ENCODE assay signal across 11 cellular contexts in the genomic region with DNA sequence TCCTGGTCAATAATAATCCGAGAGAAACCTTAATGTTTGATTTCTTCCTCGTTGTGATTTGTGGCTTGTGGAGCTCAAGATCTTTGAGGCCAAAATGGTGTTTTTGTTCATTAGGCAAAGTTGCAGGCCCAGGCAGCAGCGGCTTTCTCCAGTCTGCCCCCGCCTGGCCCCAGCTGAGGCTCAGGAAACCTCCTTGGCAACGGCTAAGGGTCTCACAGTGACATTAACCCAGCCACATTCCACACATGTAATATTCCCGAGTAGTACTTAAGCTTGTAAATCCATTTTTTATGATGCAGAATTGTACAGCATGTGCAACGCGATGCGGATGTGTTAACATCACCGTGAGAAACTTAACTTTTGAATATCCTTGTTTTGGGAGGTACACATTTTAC.
A peak's percentile ranks its signal among the peaks of the same experiment; 100 is the strongest.
DNase-seq lines count a peak whose midpoint lies in the region; ATAC-seq, FAIRE-seq and TF ChIP-seq lines count a peak whose summit lies in the region.
"Had no signal": no experiment of that assay in that cellular context is flagged by ENCODE, and none has a peak within 500 bp of the region (broad histone marks: within the 10 kb centered on the region; RNA-seq: fewer than 3 reads in every experiment).

No MANE protein-coding gene starts in this region.

- peak; percentile 4 for ATAC-seq in GM19468 (IDR thresholded peaks at IDR 0.05; ENCODE audit: extremely low read depth, unreplicated experiment)
- peak; percentile 16 for ATAC-seq in HG03045 (IDR thresholded peaks at IDR 0.05; ENCODE audit: unreplicated experiment)
- ATAC-seq: PC-3 had no signal

- intact Hi-C loops in esophagus squamous epithelium (cut with DNase I) = no loop called here

- no peak for DNase-seq in GM12864 (ENCODE audit: low read depth)
- DNase-seq in esophagus squamous epithelium (lab: John Stamatoyannopoulos, UW) = no peak
- no peak for DNase-seq in H54 (ENCODE audit: insufficient read length, low spot score)
- DNase-seq in pons (ENCODE audit: low spot score) = no peak
- DNase-seq in activated gamma-delta T cell (lab: John Stamatoyannopoulos, UW) = no peak
- DNase-seq in SHP77 treated with DMSO at 0.1 percent for 48 hours (lab: John Stamatoyannopoulos, UW) = no peak
- DNase-seq: PC-3 had no signal

- TF ChIP-seq CTCF in GM12864 (IDR thresholded peaks at IDR 0.05; ENCODE audit: low read depth, low read length, missing control alignments) (no peak), esophagus squamous epithelium (IDR thresholded peaks at IDR 0.05) (no peak)

- H3K27me3 ChIP-seq in esophagus squamous epithelium = no peaks in the 10 kb centered on the region
- H3K27me3 ChIP-seq: ascending aorta had no signal

- TF ChIP-seq POLR2A in esophagus squamous epithelium (IDR thresholded peaks at IDR 0.05) = no peak
- no peak for TF ChIP-seq POLR2A in H54 (IDR thresholded peaks at IDR 0.05; ENCODE audit: low read depth, low read length)

- H3K36me3 ChIP-seq in esophagus squamous epithelium = no peaks in the 10 kb centered on the region
- H3K36me3 ChIP-seq: ascending aorta had no signal

- no peaks in the 10 kb centered on the region for H3K9me3 ChIP-seq in esophagus squamous epithelium
- H3K9me3 ChIP-seq: ascending aorta had no signal

- H3K4me3 ChIP-seq in GM12864 (ENCODE audit: low read depth, low read length) (peak overlapping the region; percentile 11; the same call in 1 of the 2 replicates), esophagus squamous epithelium (no peak overlapping the region)
- H3K4me3 ChIP-seq: ascending aorta had no signal

- H3K4me1 ChIP-seq in esophagus squamous epithelium = peaks cover 3 to 55% (median 9%) of the 10 kb centered on the region in 3 donors
- H3K4me1 ChIP-seq: ascending aorta had no signal

- FAIRE-seq in H54 (lab: Jason Lieb, UNC) = no peak

- peak overlapping the region; percentile 7 to 89 (median 56) for H3K27ac ChIP-seq in esophagus squamous epithelium
- H3K27ac ChIP-seq: ascending aorta, C4-2B had no signal

- WGBS in esophagus squamous epithelium, 2 donors = 52 to 64% methylated on average over 10 of the region's 10 CpGs
